8 cellular contexts compared by ENCODE assay signal in genomic region chr10:70886921-70887665, GRCh38. TPM values are rescaled to one million over a fixed set of nuclear protein-coding genes. Genes with fewer than 3 reads are reported as not detected.
DNase-seq lines count a peak whose midpoint lies in the region; ATAC-seq, FAIRE-seq and TF ChIP-seq lines count a peak whose summit lies in the region.

No MANE protein-coding gene starts in this region.

- ATAC-seq in T-cell (replicated peaks in 1 of 4) (no peak), psoas muscle (peak in 1 of 4 donors; percentile 3)

- H3K27me3 ChIP-seq in fibroblast of lung (ENCODE audit: control insufficient read depth, insufficient read depth, low read length) (no peaks in the 10 kb centered on the region), psoas muscle (ENCODE audit: insufficient read depth in 3 of 3, low read length in 2 of 3) (no peaks in the 10 kb centered on the region)

- FAIRE-seq in urothelium cell line (lab: Jason Lieb, UNC), result no peak
- FAIRE-seq in GM12892 (lab: Jason Lieb, UNC), result no peak
- FAIRE-seq in RCC 7860 (lab: Jason Lieb, UNC), result no peak

- peaks cover 12% of the 10 kb centered on the region for H3K36me3 Mint-ChIP-seq in T-cell

- intact Hi-C loops in psoas muscle (cut with DNase I), result loop anchor here in 1 of 2 donors (10.0 kb wide), 1 partner anchor 332 kb away; no protein-coding TSS in a partner anchor

- H3K36me3 ChIP-seq in ES-I3 (ENCODE audit: insufficient read depth, low read length) (no peaks in the 10 kb centered on the region), fibroblast of lung (ENCODE audit: control insufficient read depth, insufficient read depth, low read length) (peaks cover 2% of the 10 kb centered on the region), psoas muscle (ENCODE audit: insufficient read depth in 1 of 2, low read depth in 1 of 2) (peaks cover 4 to 40% of the 10 kb centered on the region in 2 donors)

- H3K9ac ChIP-seq in ES-I3 (ENCODE audit: low read depth, low read length) (peak overlapping the region; percentile 66; the same call in 1 of the 2 replicates), fibroblast of lung (ENCODE audit: insufficient read depth, low read length) (no peak overlapping the region)

- H3K4me3 ChIP-seq in fibroblast of lung (replicated peaks in 1 of 4; ENCODE audit: control extremely low read depth in 1 of 4, insufficient read depth in 1 of 4, low read depth in 3 of 4, low read length in 4 of 4) (peak overlapping the region; percentile 16 to 73 (median 54)), psoas muscle (peak overlapping the region; percentile 81)

- H3K27me3 Mint-ChIP-seq in T-cell, result no peaks in the 10 kb centered on the region

- H3K9me3 ChIP-seq in ES-I3 (ENCODE audit: control insufficient read depth, insufficient read depth, low read length), result no peaks in the 10 kb centered on the region
- H3K9me3 ChIP-seq in fibroblast of lung (ENCODE audit: control insufficient read depth, insufficient read depth, low read depth, low read length), result no peaks in the 10 kb centered on the region
- no peaks in the 10 kb centered on the region for H3K9me3 ChIP-seq in psoas muscle

- no peak overlapping the region for H2AFZ ChIP-seq in fibroblast of lung (ENCODE audit: low read length)

- peak overlapping the region; percentile 82 to 84 for H3K27ac Mint-ChIP-seq in T-cell

- peaks cover 4 to 16% (median 10%) of the 10 kb centered on the region in 3 donors for H3K4me1 Mint-ChIP-seq in T-cell

- POLR2A ChIA-PET in T-cell (lab: Charles Lee), result interaction anchor here in 1 of 2 donors (0.5 kb wide), 1 partner anchor 9 kb away, joined by 3 read pairs; no protein-coding TSS in a partner anchor

- CTCF ChIA-PET in T-cell (lab: Charles Lee), result interaction anchor here (0.5 to 0.9 kb wide), 4 partner anchors 9 to 1486 kb away, joined by 3 to 6 read pairs (median 4); no protein-coding TSS in a partner anchor

- H3K9me3 Mint-ChIP-seq in T-cell, result no peaks in the 10 kb centered on the region

- no peak for TF ChIP-seq CTCF in fibroblast of lung (conservative IDR thresholded peaks at IDR 0.05 in 1 of 2, IDR thresholded peaks at IDR 0.05 in 1 of 2; ENCODE audit: low read depth in 1 of 2, low read length in 2 of 2)
- TF ChIP-seq CTCF in psoas muscle (IDR thresholded peaks at IDR 0.05), result no peak

- H3K4me1 ChIP-seq in ES-I3 (ENCODE audit: insufficient read depth, low read length), result peaks cover 18% of the 10 kb centered on the region
- H3K4me1 ChIP-seq in fibroblast of lung (ENCODE audit: control insufficient read depth, extremely low read depth, insufficient read depth, low read length), result peaks cover 5% of the 10 kb centered on the region
- peaks cover 14% of the 10 kb centered on the region for H3K4me1 ChIP-seq in psoas muscle

- peak overlapping the region; percentile 4 for H3K4me2 ChIP-seq in fibroblast of lung (ENCODE audit: extremely low read depth, insufficient read depth, low read length)

- 61 to 77% (median 62%) methylated on average over 12 of the region's 12 CpGs for WGBS in psoas muscle, 3 donors

- TF ChIP-seq POLR2A in GM12892 (IDR thresholded peaks at IDR 0.05; ENCODE audit: low read depth, low read length), result no peak

- H3K79me2 ChIP-seq in fibroblast of lung (ENCODE audit: control insufficient read depth, insufficient read depth, low read length), result no peaks in the 10 kb centered on the region

- peak overlapping the region; percentile 77 to 87 (median 86) for H3K4me3 Mint-ChIP-seq in T-cell

- H3K27ac ChIP-seq in fibroblast of lung (ENCODE audit: insufficient read depth, low read length) (no peak overlapping the region), psoas muscle (peak overlapping the region; percentile 95)

- H4K20me1 ChIP-seq in fibroblast of lung (ENCODE audit: control insufficient read depth, extremely low read depth, insufficient read depth, low read length), result no peaks in the 10 kb centered on the region

- DNase-seq in T-cell (no peak), fibroblast of lung (ENCODE audit: low read depth in 2 of 2) (no peak), psoas muscle (no peak), DMS153 treated with DMSO at 0.1 percent for 48 hours (lab: John Stamatoyannopoulos, UW; ENCODE audit: unreplicated experiment) (no peak), urothelium cell line (ENCODE audit: low spot score) (no peak), GM12892 (ENCODE audit: insufficient read length) (no peak), RCC 7860 (ENCODE audit: low spot score) (no peak)

RNA-seq across cellular contexts. Expression of gene PCBD1, which starts 1.3 kb away (rescaled TPM):
- 10 to 100 TPM in 1 of 5 donors, 1 to 10 TPM in 4; 6.5 to 10.0 (median 9.2) TPM for total RNA-seq in T-cell
- total RNA-seq in fibroblast of lung, result 35.2 and 46.6 TPM in 2 replicates
- polyA plus RNA-seq in fibroblast of lung, result 31.2 and 43.5 TPM in 2 replicates
- 34.1 and 50.7 TPM in 2 replicates for polyA plus RNA-seq in fibroblast of lung (2012)
- 21.9 and 48.9 TPM in 2 replicates for polyA minus RNA-seq in fibroblast of lung (ENCODE audit: low replicate concordance)
- 100 to 1,000 TPM in 2 of 4 donors, 10 to 100 TPM in 2; 58.9 to 133 (median 95.2) TPM for total RNA-seq in psoas muscle
- polyA plus RNA-seq in psoas muscle, result 10 to 100 TPM; 53.9 to 92.5 (median 78.3) TPM
- 48.9 TPM for polyA plus RNA-seq in GM12892 (2012; ENCODE audit: missing spikeins)
